In the genomic region with DNA sequence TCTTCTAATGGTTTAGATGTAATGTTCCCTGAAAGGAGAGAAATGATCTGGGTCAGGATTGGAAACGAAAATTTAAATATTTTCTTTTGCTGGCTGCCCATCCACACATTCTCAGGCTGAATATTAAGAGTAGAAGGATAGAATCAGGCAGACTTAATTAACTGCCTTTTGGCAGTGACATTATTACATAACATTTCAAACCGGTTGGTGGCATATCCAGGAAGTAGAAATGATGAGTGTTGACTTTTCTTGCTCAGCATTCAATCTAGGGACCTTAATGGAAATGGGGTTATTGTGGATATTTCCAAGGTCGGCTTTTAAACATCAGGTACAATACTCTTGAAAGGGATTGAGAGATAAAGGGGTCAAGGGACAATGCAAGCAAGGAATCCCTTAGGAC, we compare ENCODE assay signal across 19 cellular contexts.
"Had no signal": no experiment of that assay in that cellular context is flagged by ENCODE, and none has a peak within 500 bp of the region (broad histone marks: within the 10 kb centered on the region; RNA-seq: fewer than 3 reads in every experiment).

No MANE protein-coding gene starts in this region.

- ATAC-seq: Panc1, PC-3 had no signal

- H3K36me3 ChIP-seq: MG63 had no signal

- H3K9me3 ChIP-seq: MG63, SK-N-SH had no signal

- H3K27me3 ChIP-seq: MG63 had no signal

- DNase-seq: MG63, NCI-H1092, NCI-H1105 treated with DMSO at 0.1 percent for 48 hours, NCI-H1417 treated with DMSO at 0.1 percent for 48 hours, NCI-H146, NCI-H1694 treated with DMSO at 0.1 percent for 48 hours, NCI-H1930, NCI-H2081, NCI-H2107, NCI-H2227 treated with DMSO at 0.1 percent for 48 hours, NCI-H510A, NCI-H774, PC-3, SHP77, SK-N-SH, SW 1271, T-helper 1 cell had no signal

- H3K9me2 ChIP-seq: SK-N-SH had no signal

- H3K4me2 ChIP-seq: SK-N-SH had no signal

- H3K9ac ChIP-seq: SK-N-SH had no signal

- H3K4me3 ChIP-seq: MG63 had no signal

- H3K27ac ChIP-seq: RWPE1 had no signal
